In genomic region chr13:89959074-89959473, GRCh38 we compare ENCODE assay signal across 29 cellular contexts.
"Had no signal": no experiment of that assay in that cellular context is flagged by ENCODE, and none has a peak within 500 bp of the region (broad histone marks: within the 10 kb centered on the region; RNA-seq: fewer than 3 reads in every experiment).

No MANE protein-coding gene starts in this region.

- H3K9ac ChIP-seq: neural progenitor cell, parathyroid adenoma had no signal

- H3K27ac Mint-ChIP-seq: naive thymus-derived CD8-positive, alpha-beta T cell; natural killer cell treated with Interleukin-12 subunit alpha and Interleukin-12 subunit beta and Interleukin-15 and Interleukin-18, amount 100 ng/mL, for 72 hours; neural progenitor cell; progenitor cell of endocrine pancreas; stimulated activated effector memory CD8-positive, alpha-beta T cell treated with anti-CD3 and anti-CD28 coated beads, Interleukin-12 subunit alpha, Interleukin-12 subunit beta, amount 100 ng/mL, for 72 hours; stimulated activated naive B cell treated with anti-CD40 and anti-IgM and Interleukin-4, amounts not matched to agents 10 μg/mL and 1 μg/mL and 100 μg/mL, for 72 hours; stimulated activated naive CD8-positive, alpha-beta T cell treated with anti-CD3 and anti-CD28 coated beads, Interleukin-15, Interleukin-2, amounts not matched to agents 100 ng/mL and 50 ng/mL, for 24 hours had no signal

- H3K27me3 ChIP-seq: neural progenitor cell, ovary, right lobe of liver, sigmoid colon, stomach, thyroid gland, tibial nerve, upper lobe of left lung, vagina had no signal

- ATAC-seq: naive thymus-derived CD8-positive, alpha-beta T cell; natural killer cell treated with Interleukin-12 subunit alpha and Interleukin-12 subunit beta and Interleukin-15 and Interleukin-18, amount 100 ng/mL, for 72 hours; psoas muscle; right cardiac atrium; right lobe of liver; stimulated activated effector memory CD8-positive, alpha-beta T cell treated with anti-CD3 and anti-CD28 coated beads, Interleukin-12 subunit alpha, Interleukin-12 subunit beta, amount 100 ng/mL, for 72 hours; stimulated activated naive B cell treated with anti-CD40 and anti-IgM and Interleukin-4, amounts not matched to agents 10 μg/mL and 1 μg/mL and 100 μg/mL, for 72 hours had no signal

- H3K27ac ChIP-seq: neural progenitor cell, ovary, parathyroid adenoma, psoas muscle, right lobe of liver, sigmoid colon, stomach, thoracic aorta, thyroid gland, tibial nerve, upper lobe of left lung, vagina had no signal

- H3K9me3 ChIP-seq: ovary, psoas muscle, right lobe of liver, sigmoid colon, thoracic aorta, thyroid gland, upper lobe of left lung, vagina had no signal

- H3K4me2 ChIP-seq: neural progenitor cell had no signal

- DNase-seq: naive thymus-derived CD8-positive, alpha-beta T cell; occipital lobe; ovary; posterior cingulate gyrus; psoas muscle; right cardiac atrium; right lobe of liver; sigmoid colon; small intestine; stimulated activated CD4-positive, alpha-beta T cell treated with anti-CD3 and anti-CD28 coated beads, Interleukin-15, amount 100 ng/mL, for 24 hours; stimulated activated CD4-positive, alpha-beta T cell treated with anti-CD3 and anti-CD28 coated beads, Interleukin-2, amount 100 ng/mL, for 24 hours; stimulated activated CD4-positive, alpha-beta T cell treated with anti-CD3 and anti-CD28 coated beads, Interleukin-2, amount 100 ng/mL, for 48 hours; stimulated activated CD4-positive, alpha-beta T cell treated with anti-CD3 and anti-CD28 coated beads, Interleukin-4, amount 100 ng/mL, for 24 hours; stimulated activated naive B cell treated with anti-CD40 and anti-IgM and Interleukin-4, amounts not matched to agents 10 μg/mL and 1 μg/mL and 100 μg/mL, for 72 hours; stimulated activated naive CD4-positive, alpha-beta T cell treated with Interleukin-2 at 50 U/mL for 16 hours; stomach; thyroid gland; trophoblast cell; upper lobe of left lung had no signal

- H3K36me3 Mint-ChIP-seq: naive thymus-derived CD8-positive, alpha-beta T cell; natural killer cell treated with Interleukin-12 subunit alpha and Interleukin-12 subunit beta and Interleukin-15 and Interleukin-18, amount 100 ng/mL, for 72 hours; neural progenitor cell; stimulated activated effector memory CD8-positive, alpha-beta T cell treated with anti-CD3 and anti-CD28 coated beads, Interleukin-12 subunit alpha, Interleukin-12 subunit beta, amount 100 ng/mL, for 72 hours; stimulated activated naive B cell treated with anti-CD40 and anti-IgM and Interleukin-4, amounts not matched to agents 10 μg/mL and 1 μg/mL and 100 μg/mL, for 72 hours had no signal

- H3K36me3 ChIP-seq: neural progenitor cell, ovary, right lobe of liver, sigmoid colon, stomach, thoracic aorta, thyroid gland, tibial nerve, upper lobe of left lung, vagina had no signal

- H3K4me1 ChIP-seq: neural progenitor cell, parathyroid adenoma, psoas muscle, right lobe of liver, sigmoid colon, stomach, thyroid gland, tibial nerve, upper lobe of left lung, vagina had no signal

- H2AFZ ChIP-seq: neural progenitor cell, parathyroid adenoma had no signal

- FAIRE-seq: urothelium cell line had no signal

- H3K4me3 Mint-ChIP-seq: naive thymus-derived CD8-positive, alpha-beta T cell; natural killer cell treated with Interleukin-12 subunit alpha and Interleukin-12 subunit beta and Interleukin-15 and Interleukin-18, amount 100 ng/mL, for 72 hours; neural progenitor cell; stimulated activated effector memory CD8-positive, alpha-beta T cell treated with anti-CD3 and anti-CD28 coated beads, Interleukin-12 subunit alpha, Interleukin-12 subunit beta, amount 100 ng/mL, for 72 hours; stimulated activated naive B cell treated with anti-CD40 and anti-IgM and Interleukin-4, amounts not matched to agents 10 μg/mL and 1 μg/mL and 100 μg/mL, for 72 hours; stimulated activated naive CD8-positive, alpha-beta T cell treated with anti-CD3 and anti-CD28 coated beads, Interleukin-15, Interleukin-2, amounts not matched to agents 100 ng/mL and 50 ng/mL, for 24 hours had no signal

- H3K79me2 ChIP-seq: parathyroid adenoma had no signal

- H3K4me1 Mint-ChIP-seq: naive thymus-derived CD8-positive, alpha-beta T cell; stimulated activated effector memory CD8-positive, alpha-beta T cell treated with anti-CD3 and anti-CD28 coated beads, Interleukin-12 subunit alpha, Interleukin-12 subunit beta, amount 100 ng/mL, for 72 hours; stimulated activated naive B cell treated with anti-CD40 and anti-IgM and Interleukin-4, amounts not matched to agents 10 μg/mL and 1 μg/mL and 100 μg/mL, for 72 hours had no signal

- H3K4me3 ChIP-seq: neural progenitor cell, ovary, psoas muscle, right lobe of liver, sigmoid colon, stomach, thoracic aorta, thyroid gland, tibial nerve, upper lobe of left lung, vagina had no signal

- H3K27me3 Mint-ChIP-seq: naive thymus-derived CD8-positive, alpha-beta T cell; natural killer cell treated with Interleukin-12 subunit alpha and Interleukin-12 subunit beta and Interleukin-15 and Interleukin-18, amount 100 ng/mL, for 72 hours; progenitor cell of endocrine pancreas; stimulated activated naive B cell treated with anti-CD40 and anti-IgM and Interleukin-4, amounts not matched to agents 10 μg/mL and 1 μg/mL and 100 μg/mL, for 72 hours; stimulated activated naive CD8-positive, alpha-beta T cell treated with anti-CD3 and anti-CD28 coated beads, Interleukin-15, Interleukin-2, amounts not matched to agents 100 ng/mL and 50 ng/mL, for 24 hours had no signal
